ENCODE assay signal across 1 cellular context in genomic region chr14:89340782-89341181, GRCh38.
TF ChIP-seq lines count a peak whose summit lies in the region.

No MANE protein-coding gene starts in this region.

TF ChIP-seq in IMR-90, 13 proteins besides CTCF, POLR2A, EP300 and RAD21:
- no peak for TF ChIP-seq USF2 (IDR thresholded peaks at IDR 0.05; ENCODE audit: low read depth, low read length)
- TF ChIP-seq MAFK (IDR thresholded peaks at IDR 0.05; ENCODE audit: low read depth, low read length) = no peak
- TF ChIP-seq NFE2L2 (IDR thresholded peaks at IDR 0.05; ENCODE audit: low read depth, low read length) = no peak
- TF ChIP-seq FOS (IDR thresholded peaks at IDR 0.05; ENCODE audit: low read depth, low read length) = no peak
